18 cellular contexts compared by ENCODE assay signal in genomic region chr10:21981118-21981517, GRCh38. TPM values are rescaled to one million over a fixed set of nuclear protein-coding genes. Genes with fewer than 3 reads are reported as not detected.
DNase-seq lines count a peak whose midpoint lies in the region; ATAC-seq, FAIRE-seq and TF ChIP-seq lines count a peak whose summit lies in the region.
"Had no signal": no experiment of that assay in that cellular context is flagged by ENCODE, and none has a peak within 500 bp of the region (broad histone marks: within the 10 kb centered on the region; RNA-seq: fewer than 3 reads in every experiment).

No MANE protein-coding gene starts in this region.

- intact Hi-C loops in PC-3 (cut with micrococcal nuclease), result no loop called here

- peak; percentile 61 for FAIRE-seq in GM12892 (lab: Jason Lieb, UNC)
- FAIRE-seq: G401.6, GM19239 had no signal

- H3K4me1 ChIP-seq in HEK293 (ENCODE audit: control insufficient read depth, insufficient read depth, low read length) (0 out of 2 replicates have a peak, but pooled peaks cover 6% of the 10 kb centered on the region), PC-3 (ENCODE audit: insufficient read depth, low read length) (peaks cover 18% of the 10 kb centered on the region)

- H4K20me1 ChIP-seq in PC-3 (ENCODE audit: low read length), result peaks cover 13% of the 10 kb centered on the region; the same call in 1 of the 2 replicates

- H3K9me3 ChIP-seq in HEK293 (ENCODE audit: control insufficient read depth, insufficient read depth, low read depth, low read length) (no peaks in the 10 kb centered on the region), PC-3 (ENCODE audit: low read length) (no peaks in the 10 kb centered on the region)

- peaks cover 99% of the 10 kb centered on the region for H3K79me2 ChIP-seq in PC-3 (ENCODE audit: low read length)

- H3K36me3 ChIP-seq in HEK293 (ENCODE audit: control insufficient read depth in 2 of 2, insufficient read depth in 1 of 2, low read length in 2 of 2) (no peaks in the 10 kb centered on the region), PC-3 (ENCODE audit: low read depth, low read length) (no peaks in the 10 kb centered on the region)

- H3K4me2 ChIP-seq in PC-3 (ENCODE audit: low read length), result no peak overlapping the region
- H3K4me2 ChIP-seq: GM23338 had no signal

- CTCF ChIA-PET in HEK293 (lab: Yijun Ruan, JAX) (interaction anchor here (0.6 kb wide), 2 partner anchors 41 to 454 kb away, joined by 3 read pairs; no protein-coding TSS in a partner anchor), PC-3 (lab: Charles Lee) (interaction anchor here (0.6 kb wide), 1 partner anchor 676 kb away, joined by 4 read pairs; no protein-coding TSS in a partner anchor)

- TF ChIP-seq POLR2A in GM12892 (IDR thresholded peaks at IDR 0.05; ENCODE audit: low read depth, low read length), result no peak

- no peak overlapping the region for H3K9ac ChIP-seq in PC-3 (ENCODE audit: low read length)

- ATAC-seq in PC-3, result no peak
- peak; percentile 48 for ATAC-seq in SK-N-SH treated with all-trans-retinoic acid at 6 μM for 48 hours
- no peak for ATAC-seq in esophagus mucosa
- ATAC-seq: GM23338 had no signal

- H3K4me3 ChIP-seq in HEK293 (ENCODE audit: low read depth, low read length), result no peak overlapping the region
- no peak overlapping the region for H3K4me3 ChIP-seq in PC-3 (ENCODE audit: low read length)
- H3K4me3 ChIP-seq: GM23338 had no signal

- H3K9me2 ChIP-seq in PC-3 (replicated peaks; ENCODE audit: low read length), result no peaks in the 10 kb centered on the region

- H2AFZ ChIP-seq in PC-3 (ENCODE audit: low read length), result no peak overlapping the region
- H2AFZ ChIP-seq: GM23338 had no signal

- POLR2A ChIA-PET in HEK293 (lab: Yijun Ruan, JAX) (no interaction called here), PC-3 (lab: Charles Lee; ENCODE audit: unreplicated experiment) (no interaction called here)

- DNase-seq in GM12892 (ENCODE audit: insufficient read length), result no peak
- peak; percentile 21 for DNase-seq in PC-3
- no peak for DNase-seq in medulla oblongata (ENCODE audit: extremely low spot score)
- no peak for DNase-seq in GOT3 (lab: John Stamatoyannopoulos, UW)
- DNase-seq: C1 segment of cervical spinal cord; Calu3; CD4-positive, alpha-beta memory T cell; COR-L47; DMS53; DMS79 treated with DMSO at 0.1 percent for 48 hours; H7; HCEC 1CT had no signal

- H3F3A ChIP-seq in PC-3 (ENCODE audit: low read length, unreplicated experiment), result no peaks in the 10 kb centered on the region

- H3K27me3 ChIP-seq in PC-3 (ENCODE audit: low read length), result no peaks in the 10 kb centered on the region

- TF ChIP-seq CTCF in HEK293 (tag by site-specific recombination; IDR thresholded peaks at IDR 0.05) (no peak), PC-3 (conservative IDR thresholded peaks at IDR 0.05; ENCODE audit: low read depth, low read length) (no peak)

- no TSS peak for BruUV-seq in PC-3 (replicated peaks; lab: Mats Ljungman, UMichigan)

- no peak overlapping the region for H3K27ac ChIP-seq in HEK293 (ENCODE audit: extremely low read depth, low read depth, low read length)
- H3K27ac ChIP-seq in PC-3 (ENCODE audit: low read length), result no peak overlapping the region

TF ChIP-seq in HEK293, 187 proteins besides CTCF, POLR2A, EP300 and RAD21:
- TF ChIP-seq ZNF16 (tag by site-specific recombination; IDR thresholded peaks at IDR 0.05; ENCODE audit: low read depth), result no peak
- TF ChIP-seq PRDM6 (tag by site-specific recombination; IDR thresholded peaks at IDR 0.05), result 0 out of 2 replicates have a peak, but pooled peaks have one; percentile 23
- TF ChIP-seq ZNF18 (tag by site-specific recombination; IDR thresholded peaks at IDR 0.05), result no peak
- no peak for TF ChIP-seq ZFP37 (tag by site-specific recombination; IDR thresholded peaks at IDR 0.05)
- no peak for TF ChIP-seq ZFP3 (tag by site-specific recombination; IDR thresholded peaks at IDR 0.05; ENCODE audit: low read depth)

TF ChIP-seq in SK-N-SH treated with all-trans-retinoic acid at 6 μM for 48 hours, 23 proteins besides CTCF, POLR2A, EP300 and RAD21:
- TF ChIP-seq ZNF70 (CRISPR knock-in tag; IDR thresholded peaks at IDR 0.05), result no peak
- peak; percentile 90 for TF ChIP-seq ISL1 (CRISPR knock-in tag; IDR thresholded peaks at IDR 0.05)

RNA-seq across cellular contexts. Expression of gene DNAJC1, which starts 22.4 kb away (rescaled TPM):
- 14.3 TPM for polyA plus RNA-seq in GM12892 (2012; ENCODE audit: missing spikeins)
- total RNA-seq in PC-3 (2014; rRNA removed), result 46.4 and 53.4 TPM in 2 replicates
- total RNA-seq in esophagus mucosa, result 13.6 TPM
